ENCODE assay signal across 18 cellular contexts in genomic region chr3:53597136-53597915, GRCh38.
"Had no signal": no experiment of that assay in that cellular context is flagged by ENCODE, and none has a peak within 500 bp of the region (broad histone marks: within the 10 kb centered on the region; RNA-seq: fewer than 3 reads in every experiment).

No MANE protein-coding gene starts in this region.

- H3K27ac Mint-ChIP-seq: activated naive CD8-positive, alpha-beta T cell treated with anti-CD3 and anti-CD28 coated beads, Interleukin-2, amount 10 ng/mL, durations not matched to agents 7 days and 5 days; progenitor cell of endocrine pancreas had no signal

- H3K4me3 ChIP-seq: breast epithelium, heart right ventricle, lower lobe of right lung, upper lobe of right lung had no signal

- H3K36me3 Mint-ChIP-seq: activated naive CD8-positive, alpha-beta T cell treated with anti-CD3 and anti-CD28 coated beads, Interleukin-2, amount 10 ng/mL, durations not matched to agents 7 days and 5 days; naive thymus-derived CD4-positive, alpha-beta T cell had no signal

- H3K27ac ChIP-seq: breast epithelium, heart right ventricle, lower lobe of right lung, upper lobe of right lung had no signal

- H3K4me1 ChIP-seq: breast epithelium, heart right ventricle had no signal

- H3K36me3 ChIP-seq: breast epithelium, heart right ventricle, lower lobe of right lung, upper lobe of right lung had no signal

- H3K9me3 ChIP-seq: breast epithelium, heart right ventricle, lower lobe of right lung, upper lobe of right lung had no signal

- H3K4me3 Mint-ChIP-seq: activated naive CD8-positive, alpha-beta T cell treated with anti-CD3 and anti-CD28 coated beads, Interleukin-2, amount 10 ng/mL, durations not matched to agents 7 days and 5 days; naive thymus-derived CD4-positive, alpha-beta T cell had no signal

- H3K27me3 Mint-ChIP-seq: activated naive CD8-positive, alpha-beta T cell treated with anti-CD3 and anti-CD28 coated beads, Interleukin-2, amount 10 ng/mL, durations not matched to agents 7 days and 5 days; progenitor cell of endocrine pancreas had no signal

- H3K9me3 Mint-ChIP-seq: activated naive CD8-positive, alpha-beta T cell treated with anti-CD3 and anti-CD28 coated beads, Interleukin-2, amount 10 ng/mL, durations not matched to agents 7 days and 5 days had no signal

- ATAC-seq: heart right ventricle; lower lobe of right lung; naive thymus-derived CD4-positive, alpha-beta T cell; sciatic nerve; upper lobe of right lung had no signal

- DNase-seq: activated CD4-positive, alpha-beta T cell treated with anti-CD3 and anti-CD28 coated beads, Interleukin-2, amount 50 U/mL, for 4 hours; activated CD4-positive, CD25-positive, alpha-beta regulatory T cell treated with anti-CD3 and anti-CD28 coated beads, Interleukin-2, amount 50 U/mL, for 72 hours; activated effector memory CD4-positive, alpha-beta T cell treated with Interleukin-2 at 50 U/mL for 16 hours; activated naive CD8-positive, alpha-beta T cell treated with anti-CD3 and anti-CD28 coated beads, Interleukin-2, amount 10 ng/mL, durations not matched to agents 7 days and 5 days; activated T-cell treated with anti-CD3 and anti-CD28 coated beads, Interleukin-2, amount 50 U/mL, for 1 hour; aorta; effector CD4-positive, alpha-beta T cell; heart right ventricle; lower lobe of right lung; nucleus accumbens; stimulated activated CD4-positive, alpha-beta T cell treated with anti-CD3 and anti-CD28 coated beads, Interleukin-2, amount 100 ng/mL, for 24 hours; stimulated activated naive CD4-positive, alpha-beta T cell; SW 1271; upper lobe of right lung had no signal

- H3K27me3 ChIP-seq: breast epithelium, upper lobe of right lung had no signal
